Comparison of ENCODE assay signal across 9 cellular contexts in the genomic region with DNA sequence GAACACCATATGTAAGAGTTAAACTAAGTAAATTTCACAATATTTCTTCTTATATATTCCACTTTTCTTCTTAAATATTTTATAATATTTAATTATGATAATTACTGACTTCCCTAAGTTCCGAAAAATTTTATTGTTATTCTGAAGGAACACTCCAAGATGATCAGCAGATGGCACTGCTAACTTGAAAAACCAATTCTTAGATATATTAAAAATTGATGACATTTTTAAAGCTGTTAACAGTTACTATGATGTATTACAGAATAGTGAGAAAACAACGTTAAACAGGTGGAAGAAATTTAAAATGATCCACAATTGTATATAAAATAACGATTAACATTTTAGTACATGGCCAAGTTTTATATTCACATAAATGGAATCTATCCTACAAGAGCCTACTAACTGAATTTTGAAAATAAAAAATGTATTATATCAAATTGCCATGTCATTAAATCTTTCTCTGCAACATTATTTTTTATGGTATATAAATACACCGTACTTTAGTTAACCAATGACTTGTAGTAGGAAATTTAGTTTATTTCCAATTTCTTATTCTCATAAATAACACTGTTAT. TPM values are rescaled to one million over a fixed set of nuclear protein-coding genes. Genes with fewer than 3 reads are reported as not detected.
DNase-seq lines count a peak whose midpoint lies in the region; ATAC-seq and TF ChIP-seq lines count a peak whose summit lies in the region.
"Had no signal": no experiment of that assay in that cellular context is flagged by ENCODE, and none has a peak within 500 bp of the region (broad histone marks: within the 10 kb centered on the region; RNA-seq: fewer than 3 reads in every experiment).

No MANE protein-coding gene starts in this region.

- peaks cover 13% of the 10 kb centered on the region for H3K4me1 Mint-ChIP-seq in chondrocyte (ENCODE audit: low read depth)
- peaks cover 3% of the 10 kb centered on the region for H3K4me1 Mint-ChIP-seq in neural progenitor cell

- H3K4me3 Mint-ChIP-seq in chondrocyte (ENCODE audit: unreplicated experiment) (no peak overlapping the region), neural progenitor cell (no peak overlapping the region)

- H3K27me3 ChIP-seq in neural progenitor cell = no peaks in the 10 kb centered on the region

- H3K4me1 ChIP-seq in neural progenitor cell = no peaks in the 10 kb centered on the region

- H2AFZ ChIP-seq in neural progenitor cell (replicated peaks) = no peak overlapping the region

- TF ChIP-seq CTCF in chondrocyte (IDR thresholded peaks at IDR 0.05) (peak; percentile 98), neural progenitor cell (IDR thresholded peaks at IDR 0.05) (peak; percentile 48)

- H3K27ac ChIP-seq in neural progenitor cell = no peak overlapping the region

- no peak overlapping the region for H3K27ac Mint-ChIP-seq in chondrocyte (ENCODE audit: unreplicated experiment)
- H3K27ac Mint-ChIP-seq in neural progenitor cell = no peak overlapping the region

- no peaks in the 10 kb centered on the region for H4K20me1 ChIP-seq in neural progenitor cell (ENCODE audit: low read depth)

- H3K9ac ChIP-seq in neural progenitor cell = no peak overlapping the region

- peaks cover 7% of the 10 kb centered on the region for H3K9me3 ChIP-seq in neural progenitor cell (ENCODE audit: low read depth)

- no peaks in the 10 kb centered on the region for H3K27me3 Mint-ChIP-seq in chondrocyte (ENCODE audit: low read depth)
- H3K27me3 Mint-ChIP-seq in neural progenitor cell (ENCODE audit: insufficient read depth, low read depth) = peaks cover 3% of the 10 kb centered on the region

- CTCF ChIA-PET in HEK293T (lab: Yijun Ruan, JAX) = no interaction called here

- H3K9me3 Mint-ChIP-seq in chondrocyte (ENCODE audit: low read depth) = peaks cover 31% of the 10 kb centered on the region
- peaks cover 10% of the 10 kb centered on the region for H3K9me3 Mint-ChIP-seq in neural progenitor cell

- H3F3A ChIP-seq in neural progenitor cell (ENCODE audit: low read depth) = no peaks in the 10 kb centered on the region

- peaks cover 6% of the 10 kb centered on the region for H3K36me3 Mint-ChIP-seq in chondrocyte (ENCODE audit: low read depth)
- no peaks in the 10 kb centered on the region for H3K36me3 Mint-ChIP-seq in neural progenitor cell

- POLR2A ChIA-PET in HEK293T (lab: Yijun Ruan, JAX) = no interaction called here

- ATAC-seq in HG03175 (IDR thresholded peaks at IDR 0.05; ENCODE audit: unreplicated experiment) = no peak

- no peak overlapping the region for H3K4me3 ChIP-seq in neural progenitor cell

- H3K79me2 ChIP-seq in neural progenitor cell (ENCODE audit: low read depth) = no peaks in the 10 kb centered on the region

- peaks cover 9% of the 10 kb centered on the region for H3K36me3 ChIP-seq in neural progenitor cell

- DNase-seq in Daoy (ENCODE audit: low read depth) = peak; percentile 26
- DNase-seq in NCI-H1092 (lab: John Stamatoyannopoulos, UW) = peak; percentile 23
- DNase-seq in chondrocyte (ENCODE audit: low spot score) = no peak
- DNase-seq in neural progenitor cell (ENCODE audit: low spot score) = no peak
- no peak for DNase-seq in activated gamma-delta T cell treated with Interleukin-2 at 50 U/mL for 16 hours
- DNase-seq in stimulated activated naive CD4-positive, alpha-beta T cell treated with Interleukin-2 at 50 U/mL for 16 hours (lab: John Stamatoyannopoulos, UW) = no peak
- no peak for DNase-seq in HEK293T (ENCODE audit: extremely low spot score)

- no peak overlapping the region for H3K4me2 ChIP-seq in neural progenitor cell

TF ChIP-seq in HEK293T, 16 proteins besides CTCF, POLR2A, EP300 and RAD21:
- TF ChIP-seq FOXK2 (IDR thresholded peaks at IDR 0.05) (no peak), ARNT (IDR thresholded peaks at IDR 0.05) (no peak), L3MBTL2 (conservative IDR thresholded peaks at IDR 0.05) (no peak), CTBP1 (IDR thresholded peaks at IDR 0.05; ENCODE audit: borderline replicate concordance) (no peak), HDGF (IDR thresholded peaks at IDR 0.05; ENCODE audit: borderline replicate concordance) (no peak), ZNF384 (IDR thresholded peaks at IDR 0.05) (no peak), BHLHE40 (IDR thresholded peaks at IDR 0.05; ENCODE audit: borderline replicate concordance) (no peak), FOXA1 (IDR thresholded peaks at IDR 0.05) (no peak), NFRKB (IDR thresholded peaks at IDR 0.05) (no peak), ELF4 (IDR thresholded peaks at IDR 0.05) (no peak), SP1 (IDR thresholded peaks at IDR 0.05) (no peak), SUZ12 (IDR thresholded peaks at IDR 0.05) (no peak), LEF1 (IDR thresholded peaks at IDR 0.05; ENCODE audit: borderline replicate concordance) (no peak), FOXM1 (IDR thresholded peaks at IDR 0.05; ENCODE audit: borderline replicate concordance) (no peak), TARDBP (IDR thresholded peaks at IDR 0.05) (no peak)
- TF ChIP-seq, protein P1, sequence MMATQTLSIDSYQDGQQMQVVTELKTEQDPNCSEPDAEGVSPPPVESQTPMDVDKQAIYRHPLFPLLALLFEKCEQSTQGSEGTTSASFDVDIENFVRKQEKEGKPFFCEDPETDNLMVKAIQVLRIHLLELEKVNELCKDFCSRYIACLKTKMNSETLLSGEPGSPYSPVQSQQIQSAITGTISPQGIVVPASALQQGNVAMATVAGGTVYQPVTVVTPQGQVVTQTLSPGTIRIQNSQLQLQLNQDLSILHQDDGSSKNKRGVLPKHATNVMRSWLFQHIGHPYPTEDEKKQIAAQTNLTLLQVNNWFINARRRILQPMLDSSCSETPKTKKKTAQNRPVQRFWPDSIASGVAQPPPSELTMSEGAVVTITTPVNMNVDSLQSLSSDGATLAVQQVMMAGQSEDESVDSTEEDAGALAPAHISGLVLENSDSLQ (IDR thresholded peaks at IDR 0.05) = no peak

RNA-seq across cellular contexts. Expression of a gene that starts 30.1 kb away (rescaled TPM):
- total RNA-seq in Daoy (2014; rRNA removed; shearing (Covaris generic)) = not detected in 2 replicates
- not detected in 3 replicates for total RNA-seq in chondrocyte
- total RNA-seq in neural progenitor cell (ENCODE audit: low replicate concordance) = 0.22 and 0.24 TPM in 2 replicates
- total RNA-seq: T-helper 1 cell treated with Interleukin-12 subunit alpha and Interleukin-12 subunit beta and Interleukin-4 antibody, amounts not matched to agents 30 ng/mL and 1 ng/mL, for 36 hours had no signal

RNA-seq across cellular contexts. Expression of a gene that starts 58.9 kb away (rescaled TPM):
- 0.86 and 1.3 TPM in 2 replicates for total RNA-seq in Daoy (2014; rRNA removed; shearing (Covaris generic))
- 0.72 to 2.0 TPM (median 0.90 TPM) in 3 replicates for total RNA-seq in chondrocyte
- total RNA-seq in neural progenitor cell (ENCODE audit: low replicate concordance) = 0.56 and 0.74 TPM in 2 replicates
- total RNA-seq: T-helper 1 cell treated with Interleukin-12 subunit alpha and Interleukin-12 subunit beta and Interleukin-4 antibody, amounts not matched to agents 30 ng/mL and 1 ng/mL, for 36 hours had no signal

Comparison
In these comparisons a context has a peak if more than half of its experiments do, and no peak if none do; other contexts are left out.
1. DNase-seq: peak in Daoy (single experiment) and NCI-H1092 (single experiment); none in chondrocyte (single experiment), neural progenitor cell (single experiment), activated gamma-delta T cell treated with Interleukin-2 at 50 U/mL for 16 hours (single experiment), stimulated activated naive CD4-positive, alpha-beta T cell treated with Interleukin-2 at 50 U/mL for 16 hours (single experiment) and HEK293T (single experiment).